Comparison of ENCODE assay signal across 7 cellular contexts in the genomic region with DNA sequence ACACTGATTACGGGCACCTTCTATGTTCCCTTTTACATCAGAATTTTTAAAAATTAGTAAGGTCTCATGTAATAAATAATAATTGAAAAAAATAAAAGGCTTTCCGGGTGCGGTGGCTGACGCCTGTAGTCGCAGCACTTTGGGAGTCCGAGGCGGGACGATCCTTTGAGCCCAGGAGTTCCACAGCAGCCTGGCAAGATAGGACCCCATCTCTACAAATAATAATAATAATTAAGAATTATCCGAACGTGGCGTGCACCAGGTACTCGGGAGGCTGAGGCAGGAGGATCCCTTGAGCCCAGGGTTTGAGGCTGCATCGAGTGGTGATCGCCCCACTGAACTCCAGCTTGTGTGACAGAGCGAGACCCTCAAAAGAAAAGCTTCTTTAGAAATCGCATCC. TPM values are rescaled to one million over a fixed set of nuclear protein-coding genes. Genes with fewer than 3 reads are reported as not detected.
A peak's percentile ranks its signal among the peaks of the same experiment; 100 is the strongest.
DNase-seq lines count a peak whose midpoint lies in the region; ATAC-seq, FAIRE-seq and TF ChIP-seq lines count a peak whose summit lies in the region.

No MANE protein-coding gene starts in this region.

- H3K27me3 Mint-ChIP-seq in IgD-negative memory B cell (no peaks in the 10 kb centered on the region), immature natural killer cell (ENCODE audit: low read depth in 3 of 3) (peaks cover 4 to 14% (median 4%) of the 10 kb centered on the region in 3 donors)
- no peaks in the 10 kb centered on the region for H3K27me3 Mint-ChIP-seq in activated naive CD8-positive, alpha-beta T cell treated with anti-CD3 and anti-CD28 coated beads, Interleukin-2, amount 10 ng/mL, durations not matched to agents 7 days and 5 days

- H3K36me3 Mint-ChIP-seq in IgD-negative memory B cell (peaks cover 5% of the 10 kb centered on the region), immature natural killer cell (peaks cover 0 to 4% (median 0%) of the 10 kb centered on the region in 3 donors)
- peaks cover 6% of the 10 kb centered on the region for H3K36me3 Mint-ChIP-seq in activated naive CD8-positive, alpha-beta T cell treated with anti-CD3 and anti-CD28 coated beads, Interleukin-2, amount 10 ng/mL, durations not matched to agents 7 days and 5 days

- H3K4me3 ChIP-seq in stomach, result peak overlapping the region; percentile 85 to 95 (median 92)

- no peaks in the 10 kb centered on the region for H3K9me3 ChIP-seq in stomach

- POLR2A ChIA-PET in activated naive CD8-positive, alpha-beta T cell treated with anti-CD3 and anti-CD28 coated beads, Interleukin-2, amount 10 ng/mL, durations not matched to agents 7 days and 5 days (lab: Charles Lee), result interaction anchor here (1.0 to 2.9 kb wide), 12 partner anchors 15 to 900 kb away, joined by 3 to 31 read pairs (median 5); a partner anchor contains a TSS

- peak overlapping the region; percentile 37 to 99 (median 87) for H3K4me3 Mint-ChIP-seq in IgD-negative memory B cell
- H3K4me3 Mint-ChIP-seq in activated naive CD8-positive, alpha-beta T cell treated with anti-CD3 and anti-CD28 coated beads, Interleukin-2, amount 10 ng/mL, durations not matched to agents 7 days and 5 days, result peak overlapping the region; percentile 87
- H3K4me3 Mint-ChIP-seq in immature natural killer cell, result peak overlapping the region; percentile 56 to 98 (median 97)

- peaks cover 21 to 26% (median 24%) of the 10 kb centered on the region in 3 donors for H3K4me1 Mint-ChIP-seq in IgD-negative memory B cell
- peaks cover 25% of the 10 kb centered on the region for H3K4me1 Mint-ChIP-seq in activated naive CD8-positive, alpha-beta T cell treated with anti-CD3 and anti-CD28 coated beads, Interleukin-2, amount 10 ng/mL, durations not matched to agents 7 days and 5 days
- H3K4me1 Mint-ChIP-seq in immature natural killer cell, result peaks cover 35 to 47% of the 10 kb centered on the region in 2 donors

- H3K36me3 ChIP-seq in stomach, result peaks cover 0 to 12% (median 7%) of the 10 kb centered on the region in 4 donors

- H3K9me3 Mint-ChIP-seq in IgD-negative memory B cell, result no peaks in the 10 kb centered on the region
- no peaks in the 10 kb centered on the region for H3K9me3 Mint-ChIP-seq in activated naive CD8-positive, alpha-beta T cell treated with anti-CD3 and anti-CD28 coated beads, Interleukin-2, amount 10 ng/mL, durations not matched to agents 7 days and 5 days
- H3K9me3 Mint-ChIP-seq in immature natural killer cell, result no peaks in the 10 kb centered on the region

- TF ChIP-seq CTCF in stomach (IDR thresholded peaks at IDR 0.05), result no peak

- no peak for ATAC-seq in activated naive CD8-positive, alpha-beta T cell treated with anti-CD3 and anti-CD28 coated beads, Interleukin-2, amount 10 ng/mL, durations not matched to agents 7 days and 5 days (ENCODE audit: low read depth)
- ATAC-seq in GM18520 (IDR thresholded peaks at IDR 0.05; ENCODE audit: unreplicated experiment), result no peak
- ATAC-seq in HG02763 (IDR thresholded peaks at IDR 0.05; ENCODE audit: unreplicated experiment), result no peak

- peak overlapping the region; percentile 66 to 92 (median 87) for H3K27ac ChIP-seq in stomach

- FAIRE-seq in HTR-8/SVneo (lab: Jason Lieb, UNC), result no peak

- 90 to 96% (median 96%) methylated on average over 16 of the region's 16 CpGs for WGBS in stomach, 5 donors

- peaks cover 15 to 47% (median 39%) of the 10 kb centered on the region in 4 donors for H3K4me1 ChIP-seq in stomach

- no peaks in the 10 kb centered on the region for H3K27me3 ChIP-seq in stomach

- intact Hi-C loops in stomach (cut with DNase I; ENCODE audit: low total_unique reads), result loop anchor here (10.0 kb wide), 1 partner anchor 50 kb away; a partner anchor contains a TSS

- TF ChIP-seq EP300 in stomach (IDR thresholded peaks at IDR 0.05), result no peak

- no peak for TF ChIP-seq POLR2A in stomach (IDR thresholded peaks at IDR 0.05)

- DNase-seq in activated naive CD8-positive, alpha-beta T cell treated with anti-CD3 and anti-CD28 coated beads, Interleukin-2, amount 10 ng/mL, durations not matched to agents 7 days and 5 days, result no peak
- DNase-seq in immature natural killer cell (no peak), stomach (no peak), HTR-8/SVneo (ENCODE audit: insufficient read length, low spot score) (no peak)

- H3K27ac Mint-ChIP-seq in IgD-negative memory B cell, result peak overlapping the region; percentile 94 to 99 (median 97)
- peak overlapping the region; percentile 91 for H3K27ac Mint-ChIP-seq in activated naive CD8-positive, alpha-beta T cell treated with anti-CD3 and anti-CD28 coated beads, Interleukin-2, amount 10 ng/mL, durations not matched to agents 7 days and 5 days
- peak overlapping the region in 4 of 6 donors; percentile 84 to 96 (median 93) for H3K27ac Mint-ChIP-seq in immature natural killer cell

RNA-seq across cellular contexts. Expression of a gene that starts 0.8 kb away (rescaled TPM):
- polyA plus RNA-seq in IgD-negative memory B cell, result 21.3 TPM
- total RNA-seq in activated naive CD8-positive, alpha-beta T cell treated with anti-CD3 and anti-CD28 coated beads, Interleukin-2, amount 10 ng/mL, durations not matched to agents 7 days and 5 days, result 10 to 100 TPM; 27.4 to 28.3 TPM
- polyA plus RNA-seq in immature natural killer cell, result 10 to 100 TPM; 29.9 to 67.2 (median 47.3) TPM
- total RNA-seq in stomach, result 10 to 100 TPM in 3 of 5 donors, 1 to 10 TPM in 2; 1.7 to 48.7 (median 10.7) TPM
- polyA plus RNA-seq in stomach, result 10 to 100 TPM; 52.0 to 88.4 (median 60.8) TPM

RNA-seq across cellular contexts. Expression of a gene that starts 51.4 kb away (rescaled TPM):
- 50.8 TPM for polyA plus RNA-seq in IgD-negative memory B cell
- total RNA-seq in activated naive CD8-positive, alpha-beta T cell treated with anti-CD3 and anti-CD28 coated beads, Interleukin-2, amount 10 ng/mL, durations not matched to agents 7 days and 5 days, result 10 to 100 TPM; 61.6 to 76.0 TPM
- polyA plus RNA-seq in immature natural killer cell, result 10 to 100 TPM; 48.4 to 83.0 (median 53.4) TPM
- total RNA-seq in stomach, result 10 to 100 TPM in 4 of 5 donors, 1 to 10 TPM in 1; 5.3 to 78.0 (median 20.3) TPM
- polyA plus RNA-seq in stomach, result 1 to 10 TPM; 3.4 to 7.0 (median 5.0) TPM

RNA-seq across cellular contexts. Expression of a gene that starts 55.1 kb away (rescaled TPM):
- polyA plus RNA-seq in IgD-negative memory B cell, result 275 TPM
- total RNA-seq in activated naive CD8-positive, alpha-beta T cell treated with anti-CD3 and anti-CD28 coated beads, Interleukin-2, amount 10 ng/mL, durations not matched to agents 7 days and 5 days, result 100 to 1,000 TPM; 399 to 400 TPM
- polyA plus RNA-seq in immature natural killer cell, result 100 to 1,000 TPM; 375 to 574 (median 414) TPM
- total RNA-seq in stomach, result 100 to 1,000 TPM in 3 of 5 donors, 10 to 100 TPM in 2; 51.6 to 351 (median 145) TPM
- 100 to 1,000 TPM; 163 to 289 (median 222) TPM for polyA plus RNA-seq in stomach
